In genomic region chr6:113169484-113169883, GRCh38 we compare ENCODE assay signal across 13 cellular contexts.
"Had no signal": no experiment of that assay in that cellular context is flagged by ENCODE, and none has a peak within 500 bp of the region (broad histone marks: within the 10 kb centered on the region; RNA-seq: fewer than 3 reads in every experiment).

No MANE protein-coding gene starts in this region.

- H3K9me3 ChIP-seq: body of pancreas, esophagus squamous epithelium had no signal

- H3K27me3 ChIP-seq: body of pancreas, esophagus squamous epithelium, hepatocyte had no signal

- ATAC-seq: activated CD8-positive, alpha-beta T cell treated with anti-CD3 and anti-CD28 coated beads for 36 hours; body of pancreas; stimulated activated naive CD8-positive, alpha-beta T cell treated with anti-CD3 and anti-CD28 coated beads, Interleukin-15, amount 100 ng/mL, for 72 hours had no signal

- H3K36me3 ChIP-seq: esophagus squamous epithelium had no signal

- H3K4me1 ChIP-seq: esophagus squamous epithelium had no signal

- DNase-seq: activated CD8-positive, alpha-beta memory T cell treated with anti-CD3 and anti-CD28 coated beads, Interleukin-2, amount 50 U/mL, for 48 hours; activated CD8-positive, alpha-beta T cell treated with anti-CD3 and anti-CD28 coated beads for 36 hours; activated naive CD4-positive, alpha-beta T cell; body of pancreas; cerebellar nuclear complex; esophagus squamous epithelium; kidney glomerular epithelial cell; stimulated activated CD4-positive, alpha-beta T cell treated with anti-CD3 and anti-CD28 coated beads, Interleukin-4, amount 100 ng/mL, for 1 hour; stimulated activated CD8-positive, alpha-beta memory T cell treated with anti-CD3 and anti-CD28 coated beads, Interleukin-4, amount 100 ng/mL, for 48 hours; stimulated activated naive CD8-positive, alpha-beta T cell treated with anti-CD3 and anti-CD28 coated beads, Interleukin-15, amount 100 ng/mL, for 72 hours; T1000 had no signal

- H3K27ac ChIP-seq: body of pancreas, esophagus squamous epithelium, hepatocyte, VCaP had no signal

- H3K4me3 ChIP-seq: body of pancreas, esophagus squamous epithelium, hepatocyte had no signal
